27 cellular contexts compared by ENCODE assay signal in the genomic region with DNA sequence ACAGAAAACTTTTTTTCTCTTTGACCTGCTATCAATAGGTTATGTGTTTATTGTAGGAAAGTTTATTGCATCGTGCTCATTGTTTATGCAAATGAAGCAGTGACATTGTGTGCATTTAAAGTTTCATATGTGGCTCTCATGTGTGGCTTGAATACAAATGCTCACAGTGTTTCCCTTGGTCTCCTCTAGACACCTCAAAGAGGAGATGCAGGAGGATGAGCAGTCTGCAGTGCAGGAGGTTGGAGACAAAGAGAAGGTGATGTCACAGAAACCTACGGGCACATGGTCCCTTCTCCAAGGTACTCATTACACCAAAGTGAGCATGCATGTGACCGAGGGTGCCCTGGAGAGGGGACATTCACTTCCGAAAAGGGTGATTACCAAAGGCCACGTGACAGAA.
"Had no signal": no experiment of that assay in that cellular context is flagged by ENCODE, and none has a peak within 500 bp of the region (broad histone marks: within the 10 kb centered on the region; RNA-seq: fewer than 3 reads in every experiment).

No MANE protein-coding gene starts in this region.

- H3K9me3 Mint-ChIP-seq: nephron progenitor cell, neural progenitor cell had no signal

- H3K9me3 ChIP-seq: left ventricle myocardium inferior, neutrophil, right atrium auricular region, right lobe of liver, tibial nerve, uterus had no signal

- H3K36me3 ChIP-seq: left ventricle myocardium inferior, neural progenitor cell, neutrophil, right atrium auricular region, right lobe of liver, tibial nerve, uterus had no signal

- DNase-seq: islet precursor cell; left ventricle myocardium inferior; mesendoderm; naive B cell; natural killer cell; nephron progenitor cell; occipital lobe; right lobe of liver; stimulated activated CD4-positive, alpha-beta T cell treated with anti-CD3 and anti-CD28 coated beads, Interleukin-1b, Interleukin-23, amount 100 ng/mL, for 48 hours; stimulated activated CD4-positive, alpha-beta T cell treated with anti-CD3 and anti-CD28 coated beads, Interleukin-2, amount 100 ng/mL, for 48 hours; stimulated activated CD4-positive, alpha-beta T cell treated with anti-CD3 and anti-CD28 coated beads, Interleukin-4, amount 100 ng/mL, for 4 hours; stimulated activated CD8-positive, alpha-beta memory T cell treated with anti-CD3 and anti-CD28 coated beads, Interleukin-4, amount 100 ng/mL, for 48 hours; stimulated activated naive CD4-positive, alpha-beta T cell treated with Interleukin-2 at 50 U/mL for 16 hours; stimulated activated naive CD8-positive, alpha-beta T cell treated with anti-CD3 and anti-CD28 coated beads, Interleukin-15, amount 100 ng/mL, for 72 hours; substantia nigra; uterus had no signal

- H3K27me3 Mint-ChIP-seq: progenitor cell of endocrine pancreas; stimulated activated naive CD8-positive, alpha-beta T cell treated with anti-CD3 and anti-CD28 coated beads, Interleukin-15, amount 100 ng/mL, for 72 hours; type B pancreatic cell had no signal

- H3K4me1 ChIP-seq: left ventricle myocardium inferior, parathyroid adenoma, right atrium auricular region, right lobe of liver, tibial nerve, uterus had no signal

- H2AFZ ChIP-seq: neural progenitor cell, parathyroid adenoma had no signal

- ATAC-seq: natural killer cell; right lobe of liver; stimulated activated memory B cell treated with anti-CD40 and anti-IgM and Interleukin-4, amounts not matched to agents 10 μg/mL and 1 μg/mL and 100 μg/mL, for 72 hours; stimulated activated naive CD8-positive, alpha-beta T cell treated with anti-CD3 and anti-CD28 coated beads, Interleukin-15, amount 100 ng/mL, for 72 hours had no signal

- H3K4me2 ChIP-seq: neural progenitor cell, smooth muscle cell had no signal

- H3K27ac ChIP-seq: left ventricle myocardium inferior, neural progenitor cell, neutrophil, parathyroid adenoma, right atrium auricular region, right lobe of liver, tibial nerve, uterus had no signal

- H3K9ac ChIP-seq: neural progenitor cell, parathyroid adenoma had no signal

- H3K36me3 Mint-ChIP-seq: mesothelial cell of epicardium; naive B cell; neural progenitor cell; stimulated activated memory B cell treated with anti-CD40 and anti-IgM and Interleukin-4, amounts not matched to agents 10 μg/mL and 1 μg/mL and 100 μg/mL, for 72 hours; type B pancreatic cell had no signal

- H3K4me3 ChIP-seq: left ventricle myocardium inferior, lung, neural progenitor cell, right atrium auricular region, right lobe of liver, smooth muscle cell, tibial nerve, uterus had no signal

- H3K4me3 Mint-ChIP-seq: mesothelial cell of epicardium; naive B cell; natural killer cell; nephron progenitor cell; neural progenitor cell; stimulated activated memory B cell treated with anti-CD40 and anti-IgM and Interleukin-4, amounts not matched to agents 10 μg/mL and 1 μg/mL and 100 μg/mL, for 72 hours; stimulated activated naive CD8-positive, alpha-beta T cell treated with anti-CD3 and anti-CD28 coated beads, Interleukin-15, amount 100 ng/mL, for 72 hours; type B pancreatic cell had no signal

- H3K79me2 ChIP-seq: parathyroid adenoma had no signal

- H3K4me1 Mint-ChIP-seq: mesothelial cell of epicardium; naive B cell; natural killer cell; stimulated activated memory B cell treated with anti-CD40 and anti-IgM and Interleukin-4, amounts not matched to agents 10 μg/mL and 1 μg/mL and 100 μg/mL, for 72 hours; stimulated activated naive CD8-positive, alpha-beta T cell treated with anti-CD3 and anti-CD28 coated beads, Interleukin-15, amount 100 ng/mL, for 72 hours had no signal

- H3K27me3 ChIP-seq: neural progenitor cell, neutrophil, right atrium auricular region, right lobe of liver, tibial nerve, uterus had no signal

- H3K27ac Mint-ChIP-seq: mesothelial cell of epicardium; natural killer cell; nephron progenitor cell; neural progenitor cell; progenitor cell of endocrine pancreas; stimulated activated memory B cell treated with anti-CD40 and anti-IgM and Interleukin-4, amounts not matched to agents 10 μg/mL and 1 μg/mL and 100 μg/mL, for 72 hours; stimulated activated naive CD8-positive, alpha-beta T cell treated with anti-CD3 and anti-CD28 coated beads, Interleukin-15, amount 100 ng/mL, for 72 hours; type B pancreatic cell had no signal
